In genomic region chr12:59636945-59637656, GRCh38 we compare ENCODE assay signal across 11 cellular contexts. TPM values are rescaled to one million over a fixed set of nuclear protein-coding genes. Genes with fewer than 3 reads are reported as not detected.
DNase-seq lines count a peak whose midpoint lies in the region; ATAC-seq and TF ChIP-seq lines count a peak whose summit lies in the region.
"Had no signal": no experiment of that assay in that cellular context is flagged by ENCODE, and none has a peak within 500 bp of the region (broad histone marks: within the 10 kb centered on the region; RNA-seq: fewer than 3 reads in every experiment).

No MANE protein-coding gene starts in this region.

- peak overlapping the region in 1 of 4 donors; percentile 28 for H3K4me3 Mint-ChIP-seq in CD4-positive, CD25-positive, alpha-beta regulatory T cell
- H3K4me3 Mint-ChIP-seq in glutamatergic neuron (ENCODE audit: unreplicated experiment): no peak overlapping the region

- peak overlapping the region; percentile 23 for H3K4me3 ChIP-seq in CD4-positive, CD25-positive, alpha-beta regulatory T cell (ENCODE audit: low read depth, low read length)
- H3K4me3 ChIP-seq: breast epithelium had no signal

- no peaks in the 10 kb centered on the region for H3K9me3 ChIP-seq in CD4-positive, CD25-positive, alpha-beta regulatory T cell (ENCODE audit: control insufficient read depth in 2 of 2, low read length in 2 of 2)
- H3K9me3 ChIP-seq: breast epithelium had no signal

- peaks cover 15 to 67% (median 45%) of the 10 kb centered on the region in 4 donors for H3K4me1 Mint-ChIP-seq in CD4-positive, CD25-positive, alpha-beta regulatory T cell
- no peaks in the 10 kb centered on the region for H3K4me1 Mint-ChIP-seq in glutamatergic neuron (ENCODE audit: low read depth, unreplicated experiment)

- TF ChIP-seq CTCF in glutamatergic neuron (IDR thresholded peaks at IDR 0.05; ENCODE audit: partially characterized antibody, unreplicated experiment): no peak

- ATAC-seq in CD4-positive, CD25-positive, alpha-beta regulatory T cell (ENCODE audit: low read depth in 2 of 2): no peak
- ATAC-seq in GM18868 (IDR thresholded peaks at IDR 0.05; ENCODE audit: unreplicated experiment): peak; percentile 73
- peak; percentile 62 for ATAC-seq in GM21825 (IDR thresholded peaks at IDR 0.05; ENCODE audit: unreplicated experiment)
- peak; percentile 56 for ATAC-seq in HG03565 (IDR thresholded peaks at IDR 0.05; ENCODE audit: unreplicated experiment)

- peaks cover 9% of the 10 kb centered on the region for H3K36me3 Mint-ChIP-seq in CD4-positive, CD25-positive, alpha-beta regulatory T cell
- H3K36me3 Mint-ChIP-seq in glutamatergic neuron (ENCODE audit: unreplicated experiment): no peaks in the 10 kb centered on the region

- H3K27ac ChIP-seq in CD4-positive, CD25-positive, alpha-beta regulatory T cell (ENCODE audit: insufficient read depth, low read length, poor library complexity, severe bottlenecking): no peak overlapping the region
- H3K27ac ChIP-seq: breast epithelium, RWPE1 had no signal

- H3K27me3 ChIP-seq in CD4-positive, CD25-positive, alpha-beta regulatory T cell (ENCODE audit: control insufficient read depth, insufficient read depth, low read length): no peaks in the 10 kb centered on the region
- H3K27me3 ChIP-seq: breast epithelium had no signal

- H3K9me3 Mint-ChIP-seq in CD4-positive, CD25-positive, alpha-beta regulatory T cell: peaks cover 0 to under 1% (median 0%) of the 10 kb centered on the region in 7 donors
- H3K9me3 Mint-ChIP-seq in glutamatergic neuron (ENCODE audit: unreplicated experiment): peaks cover 2% of the 10 kb centered on the region

- H3K4me1 ChIP-seq in CD4-positive, CD25-positive, alpha-beta regulatory T cell (ENCODE audit: control insufficient read depth, insufficient read depth, low read length, poor library complexity, severe bottlenecking): no peaks in the 10 kb centered on the region
- H3K4me1 ChIP-seq: breast epithelium had no signal

- H3K27me3 Mint-ChIP-seq in CD4-positive, CD25-positive, alpha-beta regulatory T cell: no peaks in the 10 kb centered on the region
- H3K27me3 Mint-ChIP-seq in glutamatergic neuron (ENCODE audit: unreplicated experiment): no peaks in the 10 kb centered on the region

- no peaks in the 10 kb centered on the region for H3K36me3 ChIP-seq in CD4-positive, CD25-positive, alpha-beta regulatory T cell (ENCODE audit: control insufficient read depth, insufficient read depth, low read length)
- H3K36me3 ChIP-seq: breast epithelium had no signal

- peak overlapping the region; percentile 13 to 84 (median 74) for H3K27ac Mint-ChIP-seq in CD4-positive, CD25-positive, alpha-beta regulatory T cell
- H3K27ac Mint-ChIP-seq in glutamatergic neuron (ENCODE audit: unreplicated experiment): no peak overlapping the region

- peak in 1 of 3 donors; percentile 14 for DNase-seq in CD4-positive, CD25-positive, alpha-beta regulatory T cell
- DNase-seq in foreskin melanocyte (no peak), glutamatergic neuron (no peak), islet precursor cell (no peak)
- no peak for DNase-seq in activated CD8-positive, alpha-beta memory T cell treated with anti-CD3 and anti-CD28 coated beads, Interleukin-2, amount 50 U/mL, for 48 hours
- DNase-seq: NCI-H226 had no signal

RNA-seq across cellular contexts. Expression of gene SLC16A7, which starts 41.3 kb away (rescaled TPM):
- total RNA-seq in CD4-positive, CD25-positive, alpha-beta regulatory T cell: 38.5 TPM
- 10 to 100 TPM; 20.8 to 25.4 (median 22.9) TPM for polyA plus RNA-seq in CD4-positive, CD25-positive, alpha-beta regulatory T cell
- 11.2 TPM for total RNA-seq in glutamatergic neuron (ENCODE audit: unreplicated experiment)

Comparison
In these comparisons a context has a peak if more than half of its experiments do, and no peak if none do; other contexts are left out.
1. ATAC-seq: peak in GM18868 (single experiment), GM21825 (single experiment) and HG03565 (single experiment); none in CD4-positive, CD25-positive, alpha-beta regulatory T cell (0 of 2).